In the genomic region with DNA sequence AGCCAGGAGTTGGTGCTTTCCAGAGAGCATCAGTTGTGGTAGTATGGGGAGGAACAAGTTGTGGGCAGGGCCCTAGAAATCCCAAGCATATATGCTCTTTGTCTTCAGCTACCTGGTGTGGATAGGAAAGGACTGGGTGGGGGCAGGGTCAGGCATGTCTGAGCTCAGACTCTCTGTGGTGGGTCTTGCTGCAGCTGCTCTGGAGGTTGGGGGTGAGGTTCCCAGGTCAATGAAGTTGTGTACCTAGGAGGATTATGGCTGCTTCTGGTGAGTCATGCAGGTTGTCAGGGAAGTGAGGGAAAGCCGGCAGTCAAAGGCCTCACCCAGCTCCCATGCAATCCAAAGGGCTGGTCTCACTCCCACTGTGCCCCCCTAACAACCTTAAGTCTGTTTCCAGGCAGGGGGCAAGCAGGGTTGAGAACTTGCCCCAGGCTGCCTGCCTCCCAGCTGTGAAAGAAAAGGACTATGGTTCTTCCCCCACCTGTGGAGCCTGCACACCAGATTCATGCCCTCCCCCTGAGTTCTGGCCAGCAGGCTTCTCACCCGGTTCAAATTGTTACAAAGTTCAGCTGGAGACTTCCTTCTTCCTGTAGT, we compare ENCODE assay signal across 17 cellular contexts. TPM values are rescaled to one million over a fixed set of nuclear protein-coding genes. Genes with fewer than 3 reads are reported as not detected.
DNase-seq lines count a peak whose midpoint lies in the region; ATAC-seq and TF ChIP-seq lines count a peak whose summit lies in the region.
"Had no signal": no experiment of that assay in that cellular context is flagged by ENCODE, and none has a peak within 500 bp of the region (broad histone marks: within the 10 kb centered on the region; RNA-seq: fewer than 3 reads in every experiment).

No MANE protein-coding gene starts in this region.

- H3K79me2 ChIP-seq in H9 (ENCODE audit: insufficient read depth, low read length) (no peaks in the 10 kb centered on the region), mesendoderm (ENCODE audit: control insufficient read depth, insufficient read depth, low read length) (no peaks in the 10 kb centered on the region)

- CTCF ChIA-PET in CD4-positive, alpha-beta memory T cell (lab: Charles Lee; ENCODE audit: partially characterized antibody) = no interaction called here

- WGBS in H9 (ENCODE audit: extremely low coverage, insufficient read length, low lambda C conversion rate) = no CpG with 5 or more reads among the region's 2 CpGs
- WGBS in mesendoderm (ENCODE audit: extremely low coverage, insufficient coverage, low lambda C conversion rate) = no CpG with 5 or more reads among the region's 2 CpGs

- no peak overlapping the region for H3K14ac ChIP-seq in H9 (ENCODE audit: insufficient read depth, low read length)

- H3K27me3 Mint-ChIP-seq in H9 (ENCODE audit: low read depth) (peaks cover 14% of the 10 kb centered on the region), endothelial cell (ENCODE audit: unreplicated experiment) (peaks cover 4% of the 10 kb centered on the region)
- H3K27me3 Mint-ChIP-seq in CD4-positive, alpha-beta memory T cell = peaks cover 10 to 17% of the 10 kb centered on the region in 2 donors

- H3K4me1 ChIP-seq in H9 (ENCODE audit: insufficient read depth, low read length) (no peaks in the 10 kb centered on the region), mesendoderm (ENCODE audit: control insufficient read depth, low read depth, low read length) (no peaks in the 10 kb centered on the region)
- no peaks in the 10 kb centered on the region for H3K4me1 ChIP-seq in CD4-positive, alpha-beta memory T cell (ENCODE audit: insufficient read depth, low read length)

- H3K9ac ChIP-seq in H9 (ENCODE audit: extremely low read depth, insufficient read length, low read length) (no peak overlapping the region), mesendoderm (ENCODE audit: low read length) (no peak overlapping the region)

- H3K27ac Mint-ChIP-seq in H9 = peak overlapping the region in 2 of 3 experiments; percentile 44 to 76; a peak in 3 of 7 replicates
- peak overlapping the region; percentile 55 for H3K27ac Mint-ChIP-seq in endothelial cell (ENCODE audit: unreplicated experiment)
- no peak overlapping the region for H3K27ac Mint-ChIP-seq in CD4-positive, alpha-beta memory T cell

- H4K91ac ChIP-seq in H9 (ENCODE audit: insufficient read length, low read depth, low read length) = no peak overlapping the region

- no peak overlapping the region for H2BK20ac ChIP-seq in H9 (ENCODE audit: low read depth, low read length, poor library complexity, severe bottlenecking)

- H4K20me1 ChIP-seq in H9 (ENCODE audit: control insufficient read depth, insufficient read depth, insufficient read length) = no peaks in the 10 kb centered on the region

- no peaks in the 10 kb centered on the region for H3K36me3 ChIP-seq in mesendoderm (ENCODE audit: control insufficient read depth, insufficient read depth, low read length)
- no peaks in the 10 kb centered on the region for H3K36me3 ChIP-seq in CD4-positive, alpha-beta memory T cell (ENCODE audit: insufficient read depth, low read length)

- no peak overlapping the region for H3T11ph ChIP-seq in H9 (ENCODE audit: low read length)

- no peak overlapping the region for H2AFZ ChIP-seq in H9 (ENCODE audit: low read length)

- H3K18ac ChIP-seq in H9 (ENCODE audit: insufficient read length, low read depth, low read length) = no peak overlapping the region
- H3K18ac ChIP-seq in mesendoderm (ENCODE audit: low read length) = no peak overlapping the region

- H3K27me3 ChIP-seq in H9 (ENCODE audit: insufficient read depth, low read length) (no peaks in the 10 kb centered on the region), mesendoderm (ENCODE audit: insufficient read depth, low read length, poor library complexity) (no peaks in the 10 kb centered on the region)
- no peaks in the 10 kb centered on the region for H3K27me3 ChIP-seq in CD4-positive, alpha-beta memory T cell (ENCODE audit: insufficient read depth, low read length)

- H2BK120ac ChIP-seq in H9 (ENCODE audit: low read depth, low read length, poor library complexity, severe bottlenecking) (no peak overlapping the region), mesendoderm (ENCODE audit: low read depth, low read length) (no peak overlapping the region)

- no peak for ATAC-seq in GM18520 (IDR thresholded peaks at IDR 0.05; ENCODE audit: unreplicated experiment)
- ATAC-seq: Panc1 had no signal

- no peaks in the 10 kb centered on the region for H3K23me2 ChIP-seq in H9 (ENCODE audit: insufficient read length, low read depth, low read length, poor library complexity, severe bottlenecking)

- no peak overlapping the region for H2BK12ac ChIP-seq in H9 (ENCODE audit: insufficient read length, low read depth, low read length)

- intact Hi-C loops in CD4-positive, alpha-beta memory T cell (cut with micrococcal nuclease) = no loop called here

- H3K9me3 Mint-ChIP-seq in H9 = peaks cover 12 to 14% of the 10 kb centered on the region in 2 experiments; a peak in 4 of 5 replicates
- no peaks in the 10 kb centered on the region for H3K9me3 Mint-ChIP-seq in endothelial cell (ENCODE audit: unreplicated experiment)
- H3K9me3 Mint-ChIP-seq in CD4-positive, alpha-beta memory T cell = peaks cover 0 to 6% (median under 1%) of the 10 kb centered on the region in 8 donors

- H3K4me3 Mint-ChIP-seq in H9 (peak overlapping the region in 1 of 2 experiments; percentile 12; a peak in 1 of 5 replicates), endothelial cell (ENCODE audit: unreplicated experiment) (no peak overlapping the region)
- no peak overlapping the region for H3K4me3 Mint-ChIP-seq in CD4-positive, alpha-beta memory T cell

- H3K56ac ChIP-seq in H9 (ENCODE audit: insufficient read length, low read depth, low read length) (no peak overlapping the region), mesendoderm (ENCODE audit: low read length) (no peak overlapping the region)

- peak; percentile 32 for DNase-seq in H9
- DNase-seq in LoVo (ENCODE audit: low spot score) = peak; percentile 19
- DNase-seq in endothelial cell (ENCODE audit: low spot score) = no peak
- DNase-seq in mesendoderm = peak; percentile 62
- no peak for DNase-seq in CD4-positive, alpha-beta memory T cell
- DNase-seq in HK-2 (ENCODE audit: unreplicated experiment) = no peak
- no peak for DNase-seq in caudate nucleus (lab: John Stamatoyannopoulos, UW)
- DNase-seq: C1 segment of cervical spinal cord, DMS 273 treated with DMSO at 0.1 percent for 48 hours, NCI-H1436, NCI-H2029 treated with DMSO at 0.1 percent for 48 hours, NCI-H2171 treated with DMSO at 0.1 percent for 48 hours, NCI-H446 treated with DMSO at 0.1 percent for 48 hours, SW 1271 had no signal

- H3K4ac ChIP-seq in H9 (ENCODE audit: low read depth, low read length) (no peak overlapping the region), mesendoderm (ENCODE audit: low read depth, low read length) (no peak overlapping the region)

- H3K23ac ChIP-seq in H9 (ENCODE audit: insufficient read length, low read depth, low read length) (no peak overlapping the region), mesendoderm (ENCODE audit: low read length) (no peak overlapping the region)

- H3K79me1 ChIP-seq in H9 (ENCODE audit: insufficient read depth, low read depth, low read length, poor library complexity, severe bottlenecking) (no peaks in the 10 kb centered on the region), mesendoderm (ENCODE audit: low read length) (no peaks in the 10 kb centered on the region)

- TF ChIP-seq CTCF in H9 (conservative IDR thresholded peaks at IDR 0.05) (no peak), endothelial cell (IDR thresholded peaks at IDR 0.05; ENCODE audit: unreplicated experiment) (no peak)

- H2AK5ac ChIP-seq in H9 (ENCODE audit: insufficient read length, low read length) = no peak overlapping the region
- no peak overlapping the region for H2AK5ac ChIP-seq in mesendoderm (ENCODE audit: low read length)

- H3K4me2 ChIP-seq in H9 (ENCODE audit: insufficient read depth, insufficient read length, low read length) = no peak overlapping the region
- no peak overlapping the region for H3K4me2 ChIP-seq in mesendoderm (ENCODE audit: low read length)

- H3K4me1 Mint-ChIP-seq in H9 (peaks cover 11 to 14% of the 10 kb centered on the region in 2 experiments), endothelial cell (ENCODE audit: unreplicated experiment) (peaks cover 8% of the 10 kb centered on the region)
- H3K4me1 Mint-ChIP-seq in CD4-positive, alpha-beta memory T cell = no peaks in the 10 kb centered on the region

- H3K9me3 ChIP-seq in H9 (ENCODE audit: control insufficient read depth, low read depth, low read length) = no peaks in the 10 kb centered on the region
- H3K9me3 ChIP-seq in CD4-positive, alpha-beta memory T cell (ENCODE audit: control insufficient read depth in 1 of 2, low read length in 2 of 2) = no peaks in the 10 kb centered on the region

- H3K4me3 ChIP-seq in mesendoderm (ENCODE audit: low read length) = no peak overlapping the region
- no peak overlapping the region for H3K4me3 ChIP-seq in CD4-positive, alpha-beta memory T cell (ENCODE audit: low read length in 2 of 2)

- H4K5ac ChIP-seq in H9 (ENCODE audit: insufficient read length, low read depth, low read length) (no peak overlapping the region), mesendoderm (ENCODE audit: low read length) (no peak overlapping the region)

- H2BK15ac ChIP-seq in H9 (ENCODE audit: low read depth, low read length) (no peak overlapping the region), mesendoderm (replicated peaks; ENCODE audit: low read depth) (no peak overlapping the region)

- no peak overlapping the region for H4K8ac ChIP-seq in H9 (replicated peaks; ENCODE audit: insufficient read length, low read depth, low read length)
- H4K8ac ChIP-seq in mesendoderm (ENCODE audit: low read depth, low read length) = no peak overlapping the region

- no peak overlapping the region for H2BK5ac ChIP-seq in H9 (ENCODE audit: insufficient read length, low read length)
- H2BK5ac ChIP-seq in mesendoderm (ENCODE audit: low read length) = no peak overlapping the region

- H3K36me3 Mint-ChIP-seq in H9 (ENCODE audit: insufficient read depth in 1 of 3, low read depth in 3 of 3) = peaks cover 0 to 9% (median 4%) of the 10 kb centered on the region in 3 experiments; a peak in 4 of 7 replicates
- H3K36me3 Mint-ChIP-seq in endothelial cell (ENCODE audit: low read depth, unreplicated experiment) = peaks cover 4% of the 10 kb centered on the region
- no peaks in the 10 kb centered on the region for H3K36me3 Mint-ChIP-seq in CD4-positive, alpha-beta memory T cell

- no peak overlapping the region for H3K27ac ChIP-seq in H9 (ENCODE audit: insufficient read length, low read depth, low read length)
- peak overlapping the region; percentile 37 for H3K27ac ChIP-seq in mesendoderm (ENCODE audit: low read depth, low read length)
- H3K27ac ChIP-seq in CD4-positive, alpha-beta memory T cell (ENCODE audit: low read depth, low read length) = no peak overlapping the region
- no peak overlapping the region for H3K27ac ChIP-seq in caudate nucleus (ENCODE audit: low read depth, low read length)

- POLR2A ChIA-PET in CD4-positive, alpha-beta memory T cell (lab: Charles Lee; ENCODE audit: partially characterized antibody) = no interaction called here

RNA-seq across cellular contexts. Expression of gene QRFPR, which starts 30.4 kb away (rescaled TPM):
- total RNA-seq in H9 (2021) (0.48 and 0.63 TPM in 2 replicates), endothelial cell (ENCODE audit: unreplicated experiment) (2.4 TPM)
- 1.5 TPM for polyA plus RNA-seq in mesendoderm (2013, experiment 1 of 2)
- 1.4 TPM for polyA plus RNA-seq in mesendoderm (2013, experiment 2 of 2)
- not detected for total RNA-seq in CD4-positive, alpha-beta memory T cell
- not detected for polyA plus RNA-seq in CD4-positive, alpha-beta memory T cell
- total RNA-seq: SK-MEL-5 had no signal

Comparison
In these comparisons a context has a peak if more than half of its experiments do, and no peak if none do; other contexts are left out.
1. DNase-seq: peak in H9 (single experiment), LoVo (single experiment) and mesendoderm (single experiment); none in endothelial cell (single experiment), CD4-positive, alpha-beta memory T cell (0 of 5), HK-2 (single experiment) and caudate nucleus (0 of 61).
2. H3K27ac Mint-ChIP-seq: peak in H9 (2 of 3) and endothelial cell (single experiment); none in CD4-positive, alpha-beta memory T cell (0 of 7).